Comparison of ENCODE assay signal across 40 cellular contexts in genomic region chr16:1218930-1219611, GRCh38. TPM values are rescaled to one million over a fixed set of nuclear protein-coding genes. Genes with fewer than 3 reads are reported as not detected.
"Had no signal": no experiment of that assay in that cellular context is flagged by ENCODE, and none has a peak within 500 bp of the region (broad histone marks: within the 10 kb centered on the region; RNA-seq: fewer than 3 reads in every experiment).

No MANE protein-coding gene starts in this region.

- FAIRE-seq: bronchial epithelial cell, TTC549 had no signal

- H3K36me3 Mint-ChIP-seq: activated CD4-positive, alpha-beta memory T cell treated with anti-CD3 and anti-CD28 coated beads for 36 hours; activated naive CD4-positive, alpha-beta T cell treated with anti-CD3 and anti-CD28 coated beads, Interleukin-2, amount 10 ng/mL, durations not matched to agents 7 days and 5 days; activated naive CD4-positive, alpha-beta T cell treated with anti-CD3 and anti-CD28 coated beads, Interleukin-2, amount 50 U/mL, for 24 hours; activated naive CD8-positive, alpha-beta T cell; activated naive CD8-positive, alpha-beta T cell treated with anti-CD3 and anti-CD28 coated beads, Interleukin-2, amount 10 ng/mL, durations not matched to agents 7 days and 5 days; brain; T-cell had no signal

- H3K4me3 ChIP-seq: ascending aorta, cardiac muscle cell had no signal

- DNase-seq: activated B cell treated with CpG ODN at 0.5 μM for 24 hours; activated CD4-positive, alpha-beta memory T cell treated with anti-CD3 and anti-CD28 coated beads for 36 hours; activated CD4-positive, alpha-beta T cell treated with anti-CD3 and anti-CD28 coated beads for 4 hours; activated CD4-positive, alpha-beta T cell treated with anti-CD3 and anti-CD28 coated beads, Interleukin-2, amount 10 ng/mL, durations not matched to agents 24 days and 14 days; activated CD4-positive, alpha-beta T cell treated with anti-CD3 and anti-CD28 coated beads, Interleukin-2, amount 50 U/mL, for 1 hour; activated CD4-positive, alpha-beta T cell treated with anti-CD3 and anti-CD28 coated beads, Interleukin-2, amount 50 U/mL, for 4 hours; activated CD4-positive, CD25-positive, alpha-beta regulatory T cell treated with anti-CD3 and anti-CD28 coated beads, Interleukin-2, amount 50 U/mL, for 72 hours; activated CD8-positive, alpha-beta memory T cell treated with anti-CD3 and anti-CD28 coated beads, Interleukin-2, amount 50 U/mL, for 4 hours; activated CD8-positive, alpha-beta T cell treated with anti-CD3 and anti-CD28 coated beads for 36 hours; activated effector memory CD4-positive, alpha-beta T cell treated with Interleukin-2 at 50 U/mL for 16 hours; activated gamma-delta T cell; activated naive CD4-positive, alpha-beta T cell treated with anti-CD3 and anti-CD28 coated beads, Interleukin-2, amount 10 ng/mL, durations not matched to agents 7 days and 5 days; activated naive CD4-positive, alpha-beta T cell treated with Interleukin-2 at 50 U/mL for 16 hours; activated naive CD8-positive, alpha-beta T cell treated with anti-CD3 and anti-CD28 coated beads, Interleukin-2, amount 10 ng/mL, durations not matched to agents 7 days and 5 days; activated naive CD8-positive, alpha-beta T cell treated with anti-CD3 and anti-CD28 coated beads, Interleukin-2, amount 50 U/mL, for 24 hours; activated T-cell treated with anti-CD3 and anti-CD28 coated beads for 4 hours; activated T-cell treated with anti-CD3 and anti-CD28 coated beads, Interleukin-2, amount 50 U/mL, for 1 hour; activated T-cell treated with anti-CD3 and anti-CD28 coated beads, Interleukin-2, amount 50 U/mL, for 4 hours; activated T-cell treated with anti-CD3 and anti-CD28 coated beads, Interleukin-2, amount 50 U/mL, for 72 hours; amygdala; anterior cingulate cortex; caudate nucleus; cerebellar nuclear complex; T-cell; T-helper 17 cell had no signal

- H3K9me3 ChIP-seq: ascending aorta had no signal

- H3K27me3 ChIP-seq: ascending aorta, cardiac muscle cell had no signal

- H3K27me3 Mint-ChIP-seq: activated CD4-positive, alpha-beta memory T cell treated with anti-CD3 and anti-CD28 coated beads for 36 hours; activated CD4-positive, alpha-beta T cell treated with anti-CD3 and anti-CD28 coated beads, Interleukin-2, amount 10 ng/mL, durations not matched to agents 24 days and 14 days; activated CD8-positive, alpha-beta T cell treated with anti-CD3 and anti-CD28 coated beads for 36 hours; activated naive CD4-positive, alpha-beta T cell treated with anti-CD3 and anti-CD28 coated beads, Interleukin-2, amount 10 ng/mL, durations not matched to agents 7 days and 5 days; activated naive CD4-positive, alpha-beta T cell treated with anti-CD3 and anti-CD28 coated beads, Interleukin-2, amount 50 U/mL, for 24 hours; activated naive CD8-positive, alpha-beta T cell; activated naive CD8-positive, alpha-beta T cell treated with anti-CD3 and anti-CD28 coated beads, Interleukin-2, amount 10 ng/mL, durations not matched to agents 7 days and 5 days; activated naive CD8-positive, alpha-beta T cell treated with anti-CD3 and anti-CD28 coated beads, Interleukin-2, amount 50 U/mL, for 24 hours; brain; central memory CD8-positive, alpha-beta T cell; T-helper 17 cell had no signal

- H3K27ac Mint-ChIP-seq: activated B cell treated with CpG ODN at 0.5 μM for 24 hours; activated CD4-positive, alpha-beta memory T cell treated with anti-CD3 and anti-CD28 coated beads for 36 hours; activated CD4-positive, alpha-beta T cell treated with anti-CD3 and anti-CD28 coated beads, Interleukin-2, amount 10 ng/mL, durations not matched to agents 24 days and 14 days; activated CD8-positive, alpha-beta T cell treated with anti-CD3 and anti-CD28 coated beads for 36 hours; activated naive CD4-positive, alpha-beta T cell treated with anti-CD3 and anti-CD28 coated beads, Interleukin-2, amount 10 ng/mL, durations not matched to agents 7 days and 5 days; activated naive CD4-positive, alpha-beta T cell treated with anti-CD3 and anti-CD28 coated beads, Interleukin-2, amount 50 U/mL, for 24 hours; activated naive CD8-positive, alpha-beta T cell; activated naive CD8-positive, alpha-beta T cell treated with anti-CD3 and anti-CD28 coated beads, Interleukin-2, amount 10 ng/mL, durations not matched to agents 7 days and 5 days; activated naive CD8-positive, alpha-beta T cell treated with anti-CD3 and anti-CD28 coated beads, Interleukin-2, amount 50 U/mL, for 24 hours; activated T-cell treated with anti-CD3 and anti-CD28 coated beads, Interleukin-2, amount 50 U/mL, for 72 hours; activated T-helper 1 cell treated with anti-CD3 and anti-CD28 coated beads, Interleukin-12 subunit alpha, Interleukin-12 subunit beta, Interleukin-2, Interleukin-4 antibody, amounts not matched to agents 30 ng/mL and 10 ng/mL and 1 ng/mL, durations not matched to agents 14 hours and 24 hours and 36 hours; activated T-helper 2 cell treated with anti-CD3 and anti-CD28 coated beads, Interferon-gamma antibody, Interleukin-2, Interleukin-4, amounts not matched to agents 10 μg/mL and 5 μg/mL and 100 μg/mL, durations not matched to agents 14 hours and 24 hours and 36 hours; brain; T-cell; T-helper 17 cell had no signal

- H3K4me1 ChIP-seq: ascending aorta had no signal

- ATAC-seq: activated CD8-positive, alpha-beta T cell treated with anti-CD3 and anti-CD28 coated beads for 36 hours; activated naive CD8-positive, alpha-beta T cell treated with anti-CD3 and anti-CD28 coated beads, Interleukin-2, amount 50 U/mL, for 24 hours; activated T-cell treated with anti-CD3 and anti-CD28 coated beads, Interleukin-2, amount 50 U/mL, for 4 hours; activated T-cell treated with anti-CD3 and anti-CD28 coated beads, Interleukin-2, amount 50 U/mL, for 72 hours; T-cell; T-helper 17 cell had no signal

- H3K9me3 Mint-ChIP-seq: activated B cell treated with CpG ODN at 0.5 μM for 24 hours; activated CD4-positive, alpha-beta memory T cell treated with anti-CD3 and anti-CD28 coated beads for 36 hours; activated CD4-positive, alpha-beta T cell treated with anti-CD3 and anti-CD28 coated beads, Interleukin-2, amount 10 ng/mL, durations not matched to agents 24 days and 14 days; activated CD8-positive, alpha-beta T cell treated with anti-CD3 and anti-CD28 coated beads for 36 hours; activated naive CD4-positive, alpha-beta T cell treated with anti-CD3 and anti-CD28 coated beads, Interleukin-2, amount 10 ng/mL, durations not matched to agents 7 days and 5 days; activated naive CD4-positive, alpha-beta T cell treated with anti-CD3 and anti-CD28 coated beads, Interleukin-2, amount 50 U/mL, for 24 hours; activated naive CD8-positive, alpha-beta T cell treated with anti-CD3 and anti-CD28 coated beads, Interleukin-2, amount 10 ng/mL, durations not matched to agents 7 days and 5 days; activated naive CD8-positive, alpha-beta T cell treated with anti-CD3 and anti-CD28 coated beads, Interleukin-2, amount 50 U/mL, for 24 hours; activated T-cell treated with anti-CD3 and anti-CD28 coated beads, Interleukin-2, amount 50 U/mL, for 4 hours; activated T-cell treated with anti-CD3 and anti-CD28 coated beads, Interleukin-2, amount 50 U/mL, for 72 hours; activated T-helper 1 cell treated with anti-CD3 and anti-CD28 coated beads, Interleukin-12 subunit alpha, Interleukin-12 subunit beta, Interleukin-2, Interleukin-4 antibody, amounts not matched to agents 30 ng/mL and 10 ng/mL and 1 ng/mL, durations not matched to agents 14 hours and 24 hours and 36 hours; activated T-helper 2 cell treated with anti-CD3 and anti-CD28 coated beads, Interferon-gamma antibody, Interleukin-2, Interleukin-4, amounts not matched to agents 10 μg/mL and 5 μg/mL and 100 μg/mL, durations not matched to agents 14 hours and 24 hours and 36 hours; brain; central memory CD8-positive, alpha-beta T cell; T-cell had no signal

- H3K4me1 Mint-ChIP-seq: activated B cell treated with CpG ODN at 0.5 μM for 24 hours; activated CD4-positive, alpha-beta T cell treated with anti-CD3 and anti-CD28 coated beads, Interleukin-2, amount 10 ng/mL, durations not matched to agents 24 days and 14 days; activated naive CD4-positive, alpha-beta T cell treated with anti-CD3 and anti-CD28 coated beads, Interleukin-2, amount 10 ng/mL, durations not matched to agents 7 days and 5 days; activated naive CD4-positive, alpha-beta T cell treated with anti-CD3 and anti-CD28 coated beads, Interleukin-2, amount 50 U/mL, for 24 hours; activated naive CD8-positive, alpha-beta T cell treated with anti-CD3 and anti-CD28 coated beads, Interleukin-2, amount 10 ng/mL, durations not matched to agents 7 days and 5 days; activated naive CD8-positive, alpha-beta T cell treated with anti-CD3 and anti-CD28 coated beads, Interleukin-2, amount 50 U/mL, for 24 hours; brain; central memory CD8-positive, alpha-beta T cell; T-cell had no signal

- H3K36me3 ChIP-seq: cardiac muscle cell had no signal

- H3K27ac ChIP-seq: ascending aorta, cardiac muscle cell, VCaP had no signal

- H3K4me3 Mint-ChIP-seq: activated B cell treated with CpG ODN at 0.5 μM for 24 hours; activated CD4-positive, alpha-beta memory T cell treated with anti-CD3 and anti-CD28 coated beads for 36 hours; activated CD4-positive, alpha-beta T cell treated with anti-CD3 and anti-CD28 coated beads, Interleukin-2, amount 10 ng/mL, durations not matched to agents 24 days and 14 days; activated CD8-positive, alpha-beta T cell treated with anti-CD3 and anti-CD28 coated beads for 36 hours; activated naive CD4-positive, alpha-beta T cell treated with anti-CD3 and anti-CD28 coated beads, Interleukin-2, amount 10 ng/mL, durations not matched to agents 7 days and 5 days; activated naive CD4-positive, alpha-beta T cell treated with anti-CD3 and anti-CD28 coated beads, Interleukin-2, amount 50 U/mL, for 24 hours; activated naive CD8-positive, alpha-beta T cell; activated naive CD8-positive, alpha-beta T cell treated with anti-CD3 and anti-CD28 coated beads, Interleukin-2, amount 10 ng/mL, durations not matched to agents 7 days and 5 days; activated naive CD8-positive, alpha-beta T cell treated with anti-CD3 and anti-CD28 coated beads, Interleukin-2, amount 50 U/mL, for 24 hours; activated T-cell treated with anti-CD3 and anti-CD28 coated beads, Interleukin-2, amount 50 U/mL, for 4 hours; activated T-cell treated with anti-CD3 and anti-CD28 coated beads, Interleukin-2, amount 50 U/mL, for 72 hours; activated T-helper 1 cell treated with anti-CD3 and anti-CD28 coated beads, Interleukin-12 subunit alpha, Interleukin-12 subunit beta, Interleukin-2, Interleukin-4 antibody, amounts not matched to agents 30 ng/mL and 10 ng/mL and 1 ng/mL, durations not matched to agents 14 hours and 24 hours and 36 hours; brain; central memory CD8-positive, alpha-beta T cell; T-cell; T-helper 17 cell had no signal

RNA-seq across cellular contexts. Expression of gene TPSG1, which starts 6.0 kb away (rescaled TPM):
- total RNA-seq: activated B cell treated with CpG ODN at 0.5 μM for 24 hours; activated CD4-positive, alpha-beta memory T cell treated with anti-CD3 and anti-CD28 coated beads for 36 hours; activated CD4-positive, alpha-beta T cell treated with anti-CD3 and anti-CD28 coated beads, Interleukin-2, amount 10 ng/mL, durations not matched to agents 24 days and 14 days; activated CD8-positive, alpha-beta memory T cell treated with anti-CD3 and anti-CD28 coated beads for 36 hours; activated CD8-positive, alpha-beta T cell treated with anti-CD3 and anti-CD28 coated beads for 36 hours; activated naive CD8-positive, alpha-beta T cell treated with anti-CD3 and anti-CD28 coated beads, Interleukin-2, amount 10 ng/mL, durations not matched to agents 7 days and 5 days; activated T-cell treated with anti-CD3 and anti-CD28 coated beads, Interleukin-2, amount 50 U/mL, for 4 hours; activated T-helper 1 cell treated with anti-CD3 and anti-CD28 coated beads, Interleukin-12 subunit alpha, Interleukin-12 subunit beta, Interleukin-2, Interleukin-4 antibody, amounts not matched to agents 30 ng/mL and 10 ng/mL and 1 ng/mL, durations not matched to agents 14 hours and 24 hours and 36 hours; activated T-helper 2 cell treated with anti-CD3 and anti-CD28 coated beads, Interferon-gamma antibody, Interleukin-2, Interleukin-4, amounts not matched to agents 10 μg/mL and 5 μg/mL and 100 μg/mL, durations not matched to agents 14 hours and 24 hours and 36 hours; ascending aorta; bronchial epithelial cell; cardiac muscle cell; chondrocyte; T-cell; T-helper 1 cell treated with Interleukin-12 subunit alpha and Interleukin-12 subunit beta and Interleukin-4 antibody, amounts not matched to agents 30 ng/mL and 1 ng/mL, for 36 hours; T-helper 17 cell; T-helper 2 cell treated with Interferon-gamma antibody and Interleukin-4, amounts not matched to agents 100 ng/mL and 5 ng/mL, for 36 hours had no signal

RNA-seq across cellular contexts. Expression of gene TPSB2, which starts 10.9 kb away (rescaled TPM):
- total RNA-seq: activated B cell treated with CpG ODN at 0.5 μM for 24 hours; activated CD4-positive, alpha-beta memory T cell treated with anti-CD3 and anti-CD28 coated beads for 36 hours; activated CD4-positive, alpha-beta T cell treated with anti-CD3 and anti-CD28 coated beads, Interleukin-2, amount 10 ng/mL, durations not matched to agents 24 days and 14 days; activated CD8-positive, alpha-beta memory T cell treated with anti-CD3 and anti-CD28 coated beads for 36 hours; activated CD8-positive, alpha-beta T cell treated with anti-CD3 and anti-CD28 coated beads for 36 hours; activated naive CD8-positive, alpha-beta T cell treated with anti-CD3 and anti-CD28 coated beads, Interleukin-2, amount 10 ng/mL, durations not matched to agents 7 days and 5 days; activated T-helper 1 cell treated with anti-CD3 and anti-CD28 coated beads, Interleukin-12 subunit alpha, Interleukin-12 subunit beta, Interleukin-2, Interleukin-4 antibody, amounts not matched to agents 30 ng/mL and 10 ng/mL and 1 ng/mL, durations not matched to agents 14 hours and 24 hours and 36 hours; activated T-helper 2 cell treated with anti-CD3 and anti-CD28 coated beads, Interferon-gamma antibody, Interleukin-2, Interleukin-4, amounts not matched to agents 10 μg/mL and 5 μg/mL and 100 μg/mL, durations not matched to agents 14 hours and 24 hours and 36 hours; ascending aorta; bronchial epithelial cell; cardiac muscle cell; chondrocyte; T-helper 1 cell treated with Interleukin-12 subunit alpha and Interleukin-12 subunit beta and Interleukin-4 antibody, amounts not matched to agents 30 ng/mL and 1 ng/mL, for 36 hours; T-helper 17 cell; T-helper 2 cell treated with Interferon-gamma antibody and Interleukin-4, amounts not matched to agents 100 ng/mL and 5 ng/mL, for 36 hours had no signal
- polyA plus RNA-seq: cardiac muscle cell had no signal

RNA-seq across cellular contexts. Expression of gene TPSAB1, which starts 21.4 kb away (rescaled TPM):
- total RNA-seq: activated B cell treated with CpG ODN at 0.5 μM for 24 hours; activated CD4-positive, alpha-beta memory T cell treated with anti-CD3 and anti-CD28 coated beads for 36 hours; activated CD4-positive, alpha-beta T cell treated with anti-CD3 and anti-CD28 coated beads, Interleukin-2, amount 10 ng/mL, durations not matched to agents 24 days and 14 days; activated CD8-positive, alpha-beta memory T cell treated with anti-CD3 and anti-CD28 coated beads for 36 hours; activated CD8-positive, alpha-beta T cell treated with anti-CD3 and anti-CD28 coated beads for 36 hours; activated naive CD8-positive, alpha-beta T cell treated with anti-CD3 and anti-CD28 coated beads, Interleukin-2, amount 10 ng/mL, durations not matched to agents 7 days and 5 days; activated T-helper 1 cell treated with anti-CD3 and anti-CD28 coated beads, Interleukin-12 subunit alpha, Interleukin-12 subunit beta, Interleukin-2, Interleukin-4 antibody, amounts not matched to agents 30 ng/mL and 10 ng/mL and 1 ng/mL, durations not matched to agents 14 hours and 24 hours and 36 hours; activated T-helper 2 cell treated with anti-CD3 and anti-CD28 coated beads, Interferon-gamma antibody, Interleukin-2, Interleukin-4, amounts not matched to agents 10 μg/mL and 5 μg/mL and 100 μg/mL, durations not matched to agents 14 hours and 24 hours and 36 hours; bronchial epithelial cell; cardiac muscle cell; chondrocyte; T-helper 1 cell treated with Interleukin-12 subunit alpha and Interleukin-12 subunit beta and Interleukin-4 antibody, amounts not matched to agents 30 ng/mL and 1 ng/mL, for 36 hours; T-helper 17 cell; T-helper 2 cell treated with Interferon-gamma antibody and Interleukin-4, amounts not matched to agents 100 ng/mL and 5 ng/mL, for 36 hours had no signal
- polyA plus RNA-seq: cardiac muscle cell had no signal

RNA-seq across cellular contexts. Expression of gene TPSD1, which starts 36.8 kb away (rescaled TPM):
- total RNA-seq: activated B cell treated with CpG ODN at 0.5 μM for 24 hours; activated CD4-positive, alpha-beta memory T cell treated with anti-CD3 and anti-CD28 coated beads for 36 hours; activated CD4-positive, alpha-beta T cell treated with anti-CD3 and anti-CD28 coated beads, Interleukin-2, amount 10 ng/mL, durations not matched to agents 24 days and 14 days; activated CD8-positive, alpha-beta memory T cell treated with anti-CD3 and anti-CD28 coated beads for 36 hours; activated CD8-positive, alpha-beta T cell treated with anti-CD3 and anti-CD28 coated beads for 36 hours; activated naive CD8-positive, alpha-beta T cell treated with anti-CD3 and anti-CD28 coated beads, Interleukin-2, amount 10 ng/mL, durations not matched to agents 7 days and 5 days; activated T-cell treated with anti-CD3 and anti-CD28 coated beads, Interleukin-2, amount 50 U/mL, for 72 hours; activated T-helper 1 cell treated with anti-CD3 and anti-CD28 coated beads, Interleukin-12 subunit alpha, Interleukin-12 subunit beta, Interleukin-2, Interleukin-4 antibody, amounts not matched to agents 30 ng/mL and 10 ng/mL and 1 ng/mL, durations not matched to agents 14 hours and 24 hours and 36 hours; activated T-helper 2 cell treated with anti-CD3 and anti-CD28 coated beads, Interferon-gamma antibody, Interleukin-2, Interleukin-4, amounts not matched to agents 10 μg/mL and 5 μg/mL and 100 μg/mL, durations not matched to agents 14 hours and 24 hours and 36 hours; bronchial epithelial cell; cardiac muscle cell; chondrocyte; T-helper 1 cell treated with Interleukin-12 subunit alpha and Interleukin-12 subunit beta and Interleukin-4 antibody, amounts not matched to agents 30 ng/mL and 1 ng/mL, for 36 hours; T-helper 17 cell; T-helper 2 cell treated with Interferon-gamma antibody and Interleukin-4, amounts not matched to agents 100 ng/mL and 5 ng/mL, for 36 hours had no signal
- polyA plus RNA-seq: cardiac muscle cell had no signal
